ENCODE assay signal across 11 cellular contexts in the genomic region with DNA sequence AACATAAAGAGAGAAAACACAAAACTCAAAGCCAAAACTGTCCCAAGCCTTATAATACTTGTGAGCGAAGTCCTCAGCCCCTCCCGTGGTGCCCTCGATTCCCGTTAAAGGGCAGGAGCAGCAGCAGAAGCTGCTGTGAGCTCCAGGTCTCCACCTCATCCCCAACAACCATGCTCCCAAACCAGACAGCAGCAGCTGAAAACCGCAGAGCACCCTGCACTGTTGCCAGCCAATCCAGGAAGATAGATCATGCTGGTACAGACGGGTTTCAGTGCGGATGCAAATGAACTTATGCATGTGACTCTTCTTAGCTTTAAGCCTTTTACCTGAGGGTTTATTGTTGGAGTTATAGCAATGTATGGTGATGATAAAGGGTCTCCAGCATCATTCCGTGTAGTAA.
"Had no signal": no experiment of that assay in that cellular context is flagged by ENCODE, and none has a peak within 500 bp of the region (broad histone marks: within the 10 kb centered on the region; RNA-seq: fewer than 3 reads in every experiment).

No MANE protein-coding gene starts in this region.

- ATAC-seq: pancreas; stimulated activated effector memory CD8-positive, alpha-beta T cell treated with anti-CD3 and anti-CD28 coated beads, Interleukin-12 subunit alpha, Interleukin-12 subunit beta, amount 100 ng/mL, for 72 hours had no signal

- H3K4me1 ChIP-seq: pancreas had no signal

- H3K9me3 ChIP-seq: pancreas had no signal

- DNase-seq: activated CD4-positive, alpha-beta T cell treated with anti-CD3 and anti-CD28 coated beads for 1 hour; activated CD4-positive, alpha-beta T cell treated with anti-CD3 and anti-CD28 coated beads, Interleukin-2, amount 50 U/mL, for 4 hours; activated gamma-delta T cell treated with Interleukin-2 at 50 U/mL for 16 hours; amniotic stem cell; naive B cell; T-helper 9 cell had no signal

- H3K27ac ChIP-seq: pancreas had no signal

- H3K27me3 ChIP-seq: pancreas had no signal

- FAIRE-seq: colon, endometrium, islet of Langerhans, pancreas had no signal

- H3K36me3 ChIP-seq: pancreas had no signal

- H3K4me3 ChIP-seq: pancreas had no signal
